ENCODE assay signal across 23 cellular contexts in the genomic region with DNA sequence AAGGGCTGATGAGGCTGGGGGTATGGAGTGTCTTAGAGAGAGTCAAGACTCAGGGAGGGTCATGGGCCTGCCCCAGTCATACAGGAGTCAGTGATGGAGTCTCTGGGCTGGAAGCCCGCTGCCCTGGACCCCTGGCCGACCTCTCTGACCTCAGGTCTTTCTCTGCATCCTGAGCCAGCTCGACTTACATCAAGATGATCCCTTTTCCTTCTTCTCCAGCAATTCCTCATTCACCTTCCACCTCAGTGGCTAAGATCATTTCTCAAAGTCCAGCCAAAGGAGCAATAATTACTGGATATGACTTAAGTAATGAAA.
"Had no signal": no experiment of that assay in that cellular context is flagged by ENCODE, and none has a peak within 500 bp of the region (broad histone marks: within the 10 kb centered on the region; RNA-seq: fewer than 3 reads in every experiment).

No MANE protein-coding gene starts in this region.

- H3K36me3 Mint-ChIP-seq: activated naive CD4-positive, alpha-beta T cell treated with anti-CD3 and anti-CD28 coated beads, Interleukin-2, amount 50 U/mL, for 72 hours; mesothelial cell of epicardium; naive B cell; stimulated activated effector memory CD8-positive, alpha-beta T cell treated with anti-CD3 and anti-CD28 coated beads, Interleukin-12 subunit alpha, Interleukin-12 subunit beta, amount 100 ng/mL, for 72 hours had no signal

- H3K9me3 ChIP-seq: breast epithelium, esophagus squamous epithelium, left lung, right lobe of liver, thoracic aorta, vagina had no signal

- H3K4me3 Mint-ChIP-seq: activated B cell treated with CpG ODN at 0.5 μM for 24 hours; activated T-cell treated with anti-CD3 and anti-CD28 coated beads, Interleukin-2, amount 50 U/mL, for 24 hours; central memory CD8-positive, alpha-beta T cell; mesothelial cell of epicardium; naive B cell; stimulated activated effector memory CD8-positive, alpha-beta T cell treated with anti-CD3 and anti-CD28 coated beads, Interleukin-12 subunit alpha, Interleukin-12 subunit beta, amount 100 ng/mL, for 72 hours; stimulated activated naive CD8-positive, alpha-beta T cell treated with anti-CD3 and anti-CD28 coated beads, Interleukin-15, Interleukin-2, amounts not matched to agents 100 ng/mL and 50 ng/mL, for 24 hours; T-helper 2 cell treated with Interferon-gamma antibody and Interleukin-4, amounts not matched to agents 5 μg/mL and 100 μg/mL, for 36 hours had no signal

- H3K27me3 Mint-ChIP-seq: activated T-cell treated with anti-CD3 and anti-CD28 coated beads, Interleukin-2, amount 50 U/mL, for 24 hours had no signal

- DNase-seq: activated B cell treated with CpG ODN at 0.5 μM for 24 hours; activated gamma-delta T cell treated with Interleukin-2 at 50 U/mL for 16 hours; dermis blood vessel endothelial cell; effector CD4-positive, alpha-beta T cell; esophagus squamous epithelium; foreskin melanocyte; naive B cell; right lobe of liver; stimulated activated CD4-positive, alpha-beta T cell treated with anti-CD3 and anti-CD28 coated beads, Interleukin-4, amount 100 ng/mL, for 24 hours; T-helper 1 cell; trophoblast cell had no signal

- H3K4me1 Mint-ChIP-seq: activated B cell treated with CpG ODN at 0.5 μM for 24 hours; central memory CD8-positive, alpha-beta T cell; naive B cell; stimulated activated effector memory CD8-positive, alpha-beta T cell treated with anti-CD3 and anti-CD28 coated beads, Interleukin-12 subunit alpha, Interleukin-12 subunit beta, amount 100 ng/mL, for 72 hours had no signal

- H3K4me1 ChIP-seq: breast epithelium, left lung, right lobe of liver, vagina had no signal

- H3K36me3 ChIP-seq: breast epithelium, esophagus squamous epithelium, left lung, right lobe of liver, thoracic aorta, vagina had no signal

- H3K9me3 Mint-ChIP-seq: activated B cell treated with CpG ODN at 0.5 μM for 24 hours; activated naive CD4-positive, alpha-beta T cell treated with anti-CD3 and anti-CD28 coated beads, Interleukin-2, amount 50 U/mL, for 72 hours; activated T-cell treated with anti-CD3 and anti-CD28 coated beads, Interleukin-2, amount 50 U/mL, for 24 hours; central memory CD8-positive, alpha-beta T cell; mesothelial cell of epicardium; stimulated activated effector memory CD8-positive, alpha-beta T cell treated with anti-CD3 and anti-CD28 coated beads, Interleukin-12 subunit alpha, Interleukin-12 subunit beta, amount 100 ng/mL, for 72 hours; stimulated activated naive CD8-positive, alpha-beta T cell treated with anti-CD3 and anti-CD28 coated beads, Interleukin-15, Interleukin-2, amounts not matched to agents 100 ng/mL and 50 ng/mL, for 24 hours; T-helper 2 cell treated with Interferon-gamma antibody and Interleukin-4, amounts not matched to agents 5 μg/mL and 100 μg/mL, for 36 hours had no signal

- H3K27me3 ChIP-seq: breast epithelium, right lobe of liver, vagina had no signal

- H3K27ac Mint-ChIP-seq: activated B cell treated with CpG ODN at 0.5 μM for 24 hours; activated naive CD4-positive, alpha-beta T cell treated with anti-CD3 and anti-CD28 coated beads, Interleukin-2, amount 50 U/mL, for 72 hours; activated T-cell treated with anti-CD3 and anti-CD28 coated beads, Interleukin-2, amount 50 U/mL, for 24 hours; mesothelial cell of epicardium; naive B cell; stimulated activated effector memory CD8-positive, alpha-beta T cell treated with anti-CD3 and anti-CD28 coated beads, Interleukin-12 subunit alpha, Interleukin-12 subunit beta, amount 100 ng/mL, for 72 hours; stimulated activated naive CD8-positive, alpha-beta T cell treated with anti-CD3 and anti-CD28 coated beads, Interleukin-15, Interleukin-2, amounts not matched to agents 100 ng/mL and 50 ng/mL, for 24 hours; T-helper 2 cell treated with Interferon-gamma antibody and Interleukin-4, amounts not matched to agents 5 μg/mL and 100 μg/mL, for 36 hours had no signal

- H3K4me3 ChIP-seq: breast epithelium, esophagus squamous epithelium, left lung, right lobe of liver, skin epidermis, thoracic aorta, vagina had no signal

- H3K27ac ChIP-seq: breast epithelium, esophagus squamous epithelium, left lung, right lobe of liver, skin epidermis, thoracic aorta, vagina had no signal
